In the genomic region with DNA sequence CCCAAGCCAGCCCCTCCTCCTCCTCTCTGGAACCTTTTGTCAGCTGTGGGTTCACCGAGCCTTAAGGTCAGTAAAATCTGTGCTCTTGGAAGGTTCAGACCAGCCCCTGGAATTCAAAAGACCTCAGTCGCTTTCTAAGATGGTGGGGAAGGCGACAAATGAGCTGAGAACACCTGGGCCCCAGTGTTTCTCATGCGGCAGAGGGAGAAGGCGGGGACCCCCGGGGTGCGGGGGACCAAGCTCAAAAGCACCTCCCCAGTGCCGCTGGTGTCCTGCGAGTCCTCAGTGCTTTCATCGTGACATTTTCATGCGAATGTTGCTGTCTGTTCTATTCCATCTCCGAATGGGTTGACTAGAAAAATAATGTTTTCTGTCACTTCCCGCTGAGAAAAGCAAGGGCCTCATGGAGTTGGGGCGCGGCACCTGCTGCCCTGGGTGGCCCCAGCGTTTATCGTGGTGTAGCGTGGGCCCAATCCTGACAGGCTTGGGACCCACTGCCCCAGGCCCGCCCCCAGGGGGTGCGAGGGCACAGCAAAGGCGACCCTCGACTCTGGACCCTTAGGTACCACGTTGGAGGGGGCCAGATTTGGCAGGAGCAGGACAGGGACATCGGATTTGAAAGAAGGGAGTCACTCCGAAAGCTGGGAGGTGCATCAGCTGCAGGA, we compare ENCODE assay signal across 18 cellular contexts. TPM values are rescaled to one million over a fixed set of nuclear protein-coding genes. Genes with fewer than 3 reads are reported as not detected.
DNase-seq lines count a peak whose midpoint lies in the region; ATAC-seq and TF ChIP-seq lines count a peak whose summit lies in the region.
"Had no signal": no experiment of that assay in that cellular context is flagged by ENCODE, and none has a peak within 500 bp of the region (broad histone marks: within the 10 kb centered on the region; RNA-seq: fewer than 3 reads in every experiment).

No MANE protein-coding gene starts in this region.

- no peaks in the 10 kb centered on the region for H3K9me3 ChIP-seq in tibial nerve
- H3K9me3 ChIP-seq in esophagus squamous epithelium = no peaks in the 10 kb centered on the region

- H4K8ac ChIP-seq in mesendoderm (ENCODE audit: low read depth, low read length) = no peak overlapping the region

- H3K18ac ChIP-seq in mesendoderm (ENCODE audit: low read length) = no peak overlapping the region

- H3K4me2 ChIP-seq in mesendoderm (ENCODE audit: low read length) = no peak overlapping the region

- no peak for TF ChIP-seq EP300 in tibial nerve (IDR thresholded peaks at IDR 0.05)

- H3K27ac ChIP-seq in mesendoderm (ENCODE audit: low read depth, low read length) (no peak overlapping the region), tibial nerve (no peak overlapping the region), esophagus squamous epithelium (no peak overlapping the region)

- intact Hi-C loops in dendritic cell treated with granulocyte-macrophage colony-stimulating factor and Interleukin-4, amounts not matched to agents 40 ng/mL and 50 ng/mL, for 4 days (cut with micrococcal nuclease) = no loop called here
- intact Hi-C loops in esophagus squamous epithelium (cut with DNase I) = no loop called here

- no peak overlapping the region for H2AK5ac ChIP-seq in mesendoderm (ENCODE audit: low read length)

- peaks cover 22% of the 10 kb centered on the region for H3K27me3 Mint-ChIP-seq in dendritic cell treated with granulocyte-macrophage colony-stimulating factor and Interleukin-4, amounts not matched to agents 40 ng/mL and 50 ng/mL, for 4 days

- no peak overlapping the region for H4K5ac ChIP-seq in mesendoderm (ENCODE audit: low read length)

- H3K36me3 Mint-ChIP-seq in dendritic cell treated with granulocyte-macrophage colony-stimulating factor and Interleukin-4, amounts not matched to agents 40 ng/mL and 50 ng/mL, for 4 days (ENCODE audit: low read depth) = no peaks in the 10 kb centered on the region

- no peaks in the 10 kb centered on the region for H3K4me1 ChIP-seq in mesendoderm (ENCODE audit: control insufficient read depth, low read depth, low read length)
- peaks cover 0 to 11% (median 6%) of the 10 kb centered on the region in 4 donors for H3K4me1 ChIP-seq in tibial nerve
- peaks cover 0 to 28% (median 8%) of the 10 kb centered on the region in 3 donors for H3K4me1 ChIP-seq in esophagus squamous epithelium

- H3K56ac ChIP-seq in mesendoderm (ENCODE audit: low read length) = peak overlapping the region; percentile 34

- H3K4ac ChIP-seq in mesendoderm (ENCODE audit: low read depth, low read length) = no peak overlapping the region

- no peak for TF ChIP-seq POLR2A in tibial nerve (IDR thresholded peaks at IDR 0.05)
- TF ChIP-seq POLR2A in esophagus squamous epithelium (IDR thresholded peaks at IDR 0.05) = no peak

- H3K4me3 ChIP-seq in H7 (ENCODE audit: insufficient read depth, low read depth, low read length) (peak overlapping the region; percentile 8; the same call in 1 of the 2 replicates), mesendoderm (ENCODE audit: low read length) (no peak overlapping the region), tibial nerve (no peak overlapping the region), esophagus squamous epithelium (no peak overlapping the region)

- TF ChIP-seq CTCF in tibial nerve (IDR thresholded peaks at IDR 0.05) = no peak
- no peak for TF ChIP-seq CTCF in esophagus squamous epithelium (IDR thresholded peaks at IDR 0.05)

- no CpG with 5 or more reads among the region's 25 CpGs for WGBS in mesendoderm (ENCODE audit: extremely low coverage, insufficient coverage, low lambda C conversion rate)
- 69 to 72% methylated on average over 25 of the region's 25 CpGs for WGBS in tibial nerve, 2 donors
- 75 to 85% methylated on average over 5 to 17 of the region's 25 CpGs for WGBS in esophagus squamous epithelium, 2 donors

- H3K9ac ChIP-seq in mesendoderm (ENCODE audit: low read length) = peak overlapping the region; percentile 8

- H3K9me3 Mint-ChIP-seq in dendritic cell treated with granulocyte-macrophage colony-stimulating factor and Interleukin-4, amounts not matched to agents 40 ng/mL and 50 ng/mL, for 4 days = peaks cover 15% of the 10 kb centered on the region

- DNase-seq in H7 = peak; percentile 75
- no peak for DNase-seq in mesendoderm
- DNase-seq in tibial nerve (ENCODE audit: low spot score in 2 of 2) = no peak
- DNase-seq in COR-L47 (lab: John Stamatoyannopoulos, UW) = no peak
- no peak for DNase-seq in esophagus squamous epithelium (lab: John Stamatoyannopoulos, UW)
- DNase-seq: C1 segment of cervical spinal cord, DMS79 treated with DMSO at 0.1 percent for 48 hours, NCI-H1417, NCI-H187 treated with DMSO at 0.1 percent for 48 hours, NCI-H2227 treated with DMSO at 0.1 percent for 48 hours, NCI-H524, NCI-H82, RPMI8226, SHP77 treated with DMSO at 0.1 percent for 48 hours had no signal

- no peak overlapping the region for H2BK15ac ChIP-seq in mesendoderm (replicated peaks; ENCODE audit: low read depth)

- no peak overlapping the region for H2BK120ac ChIP-seq in mesendoderm (ENCODE audit: low read depth, low read length)

- ATAC-seq in HG02798 (IDR thresholded peaks at IDR 0.05; ENCODE audit: poor library complexity, unreplicated experiment) = no peak

- H3K27me3 ChIP-seq in H7 (ENCODE audit: control insufficient read depth, insufficient read depth, low read length) (peaks cover 12% of the 10 kb centered on the region), mesendoderm (ENCODE audit: insufficient read depth, low read length, poor library complexity) (no peaks in the 10 kb centered on the region), tibial nerve (no peaks in the 10 kb centered on the region), esophagus squamous epithelium (no peaks in the 10 kb centered on the region)

- H3K36me3 ChIP-seq in H7 (replicated peaks; ENCODE audit: control insufficient read depth, insufficient read depth, low read length) (no peaks in the 10 kb centered on the region), mesendoderm (ENCODE audit: control insufficient read depth, insufficient read depth, low read length) (no peaks in the 10 kb centered on the region), tibial nerve (no peaks in the 10 kb centered on the region), esophagus squamous epithelium (no peaks in the 10 kb centered on the region)

- H2BK5ac ChIP-seq in mesendoderm (ENCODE audit: low read length) = no peak overlapping the region

- peaks cover 15% of the 10 kb centered on the region for H3K4me1 Mint-ChIP-seq in dendritic cell treated with granulocyte-macrophage colony-stimulating factor and Interleukin-4, amounts not matched to agents 40 ng/mL and 50 ng/mL, for 4 days (ENCODE audit: low read depth)

- H3K4me3 Mint-ChIP-seq in dendritic cell treated with granulocyte-macrophage colony-stimulating factor and Interleukin-4, amounts not matched to agents 40 ng/mL and 50 ng/mL, for 4 days = no peak overlapping the region

- peak overlapping the region; percentile 16 for H3K27ac Mint-ChIP-seq in dendritic cell treated with granulocyte-macrophage colony-stimulating factor and Interleukin-4, amounts not matched to agents 40 ng/mL and 50 ng/mL, for 4 days

- no peaks in the 10 kb centered on the region for H3K79me1 ChIP-seq in mesendoderm (ENCODE audit: low read length)

- no peak overlapping the region for H3K23ac ChIP-seq in mesendoderm (ENCODE audit: low read length)

- no peaks in the 10 kb centered on the region for H3K79me2 ChIP-seq in mesendoderm (ENCODE audit: control insufficient read depth, insufficient read depth, low read length)

RNA-seq across cellular contexts. Expression of gene NTN5, which starts 0.8 kb away (rescaled TPM):
- total RNA-seq in H7 (2014; rRNA removed; shearing (Covaris generic)) = 0.15 TPM in 1 of 2 replicates, not detected in the other
- 0.04 TPM for polyA plus RNA-seq in mesendoderm (2013, experiment 1 of 2)
- 0.07 TPM for polyA plus RNA-seq in mesendoderm (2013, experiment 2 of 2)
- 1 to 10 TPM in 3 of 4 donors, under 1 TPM in 1; 0.78 to 6.9 (median 2.2) TPM for total RNA-seq in tibial nerve
- total RNA-seq in esophagus squamous epithelium = under 1 TPM in 1 of 4 donors, not detected in 3; 0.57 TPM

RNA-seq across cellular contexts. Expression of gene FUT2, which starts 22.2 kb away (rescaled TPM):
- total RNA-seq in H7 (2014; rRNA removed; shearing (Covaris generic)) = 0.78 and 1.8 TPM in 2 replicates
- 0.28 TPM for polyA plus RNA-seq in mesendoderm (2013, experiment 1 of 2)
- polyA plus RNA-seq in mesendoderm (2013, experiment 2 of 2) = 0.49 TPM
- under 1 TPM in 1 of 4 donors, not detected in 3; 0.44 TPM for total RNA-seq in tibial nerve
- total RNA-seq in esophagus squamous epithelium = 100 to 1,000 TPM in 1 of 4 donors, 10 to 100 TPM in 3; 12.2 to 125 (median 38.5) TPM
- total RNA-seq: G401, M059J had no signal

RNA-seq across cellular contexts. Expression of gene CA11, which starts 27.6 kb away (rescaled TPM):
- total RNA-seq in H7 (2014; rRNA removed; shearing (Covaris generic)) = 10.8 and 24.0 TPM in 2 replicates
- 29.3 TPM for polyA plus RNA-seq in mesendoderm (2013, experiment 1 of 2)
- polyA plus RNA-seq in mesendoderm (2013, experiment 2 of 2) = 31.9 TPM
- 1 to 10 TPM; 3.1 to 5.4 (median 4.0) TPM for total RNA-seq in tibial nerve
- total RNA-seq in esophagus squamous epithelium = 1 to 10 TPM; 1.4 to 6.9 (median 5.2) TPM

RNA-seq across cellular contexts. Expression of gene DBP, which starts 36.4 kb away (rescaled TPM):
- 11.2 and 18.2 TPM in 2 replicates for total RNA-seq in H7 (2014; rRNA removed; shearing (Covaris generic))
- polyA plus RNA-seq in mesendoderm (2013, experiment 1 of 2) = 2.0 TPM
- 1.9 TPM for polyA plus RNA-seq in mesendoderm (2013, experiment 2 of 2)
- total RNA-seq in tibial nerve (10 to 100 TPM in 2 of 4 donors, 1 to 10 TPM in 2; 2.4 to 20.1 (median 10.1) TPM), esophagus squamous epithelium (10 to 100 TPM in 3 of 4 donors, 1 to 10 TPM in 1; 4.2 to 16.2 (median 11.7) TPM)

RNA-seq across cellular contexts. Expression of gene MAMSTR, which starts 46.0 kb away (rescaled TPM):
- 1.7 and 2.4 TPM in 2 replicates for total RNA-seq in H7 (2014; rRNA removed; shearing (Covaris generic))
- 0.69 TPM for polyA plus RNA-seq in mesendoderm (2013, experiment 1 of 2)
- 0.71 TPM for polyA plus RNA-seq in mesendoderm (2013, experiment 2 of 2)
- total RNA-seq in tibial nerve (1 to 10 TPM; 2.7 to 7.2 (median 5.9) TPM), esophagus squamous epithelium (1 to 10 TPM in 1 of 4 donors, under 1 TPM in 1, not detected in 2; 0.57 to 2.0 TPM)
